18 cellular contexts compared by ENCODE assay signal in the genomic region with DNA sequence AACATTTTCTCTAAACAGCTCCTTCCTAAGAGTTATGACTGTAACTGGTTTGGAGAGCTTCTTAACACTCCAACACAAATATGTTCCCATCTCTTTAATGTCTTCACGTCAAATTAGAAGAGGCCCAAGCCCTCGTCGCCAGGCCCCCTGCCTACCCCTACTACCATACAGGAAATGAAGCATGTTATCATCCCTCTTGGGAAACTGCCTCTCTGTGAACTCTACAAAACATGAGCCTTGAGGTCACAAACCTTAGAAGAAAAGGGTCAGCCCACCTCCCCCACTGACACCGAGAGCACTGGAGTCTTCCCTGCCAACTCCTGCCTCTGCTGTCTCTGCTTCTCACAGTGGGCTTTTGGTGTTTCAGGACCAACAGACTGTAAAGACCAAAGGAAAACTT.
DNase-seq lines count a peak whose midpoint lies in the region; ATAC-seq, FAIRE-seq and TF ChIP-seq lines count a peak whose summit lies in the region.
"Had no signal": no experiment of that assay in that cellular context is flagged by ENCODE, and none has a peak within 500 bp of the region (broad histone marks: within the 10 kb centered on the region; RNA-seq: fewer than 3 reads in every experiment).

No MANE protein-coding gene starts in this region.

- no peaks in the 10 kb centered on the region for H3K79me2 ChIP-seq in HepG2 (ENCODE audit: insufficient read depth, low read length)

- no peak for TF ChIP-seq EP300 in HepG2 (IDR thresholded peaks at IDR 0.05; ENCODE audit: low read depth in 2 of 2, low read length in 2 of 2)
- TF ChIP-seq EP300 in HepG2 (CRISPR knock-in tag; IDR thresholded peaks at IDR 0.05; ENCODE audit: borderline replicate concordance), result no peak

- DNase-seq in HepG2 (ENCODE audit: low spot score) (no peak), right lobe of liver (no peak), SW480 (ENCODE audit: low spot score) (peak; percentile 24), left kidney (ENCODE audit: low read depth, low spot score) (peak; percentile 68), activated gamma-delta T cell treated with Interleukin-2 at 50 U/mL for 16 hours (no peak)
- no peak for DNase-seq in effector memory CD8-positive, alpha-beta T cell
- DNase-seq: activated T-cell treated with anti-CD3 and anti-CD28 coated beads, Interleukin-2, amount 50 U/mL, for 4 hours; amniotic stem cell; SIG-M5; T-helper 9 cell had no signal

- peaks cover 6% of the 10 kb centered on the region for H3K36me3 Mint-ChIP-seq in effector memory CD8-positive, alpha-beta T cell (ENCODE audit: insufficient read depth)

- no TSS peak for BruUV-seq in HepG2 (replicated peaks; lab: Mats Ljungman, UMichigan)

- H3K4me3 ChIP-seq in HepG2 (replicated peaks in 1 of 3; ENCODE audit: insufficient read depth in 1 of 3, low read depth in 2 of 3, low read length in 3 of 3), result no peak overlapping the region
- no peak overlapping the region for H3K4me3 ChIP-seq in right lobe of liver
- H3K4me3 ChIP-seq: prostate gland had no signal

- 93% methylated on average over 4 of the region's 4 CpGs for WGBS in HepG2 (ENCODE audit: low lambda C conversion rate)
- WGBS in right lobe of liver (ENCODE audit: insufficient coverage, low coverage, low lambda C conversion rate, missing lambda C conversion rate), result 64% methylated on average over 4 of the region's 4 CpGs

- no peaks in the 10 kb centered on the region for H3K9me3 Mint-ChIP-seq in effector memory CD8-positive, alpha-beta T cell
- H3K9me3 Mint-ChIP-seq: activated T-cell treated with anti-CD3 and anti-CD28 coated beads, Interleukin-2, amount 50 U/mL, for 4 hours; central memory CD8-positive, alpha-beta T cell; stimulated activated naive CD8-positive, alpha-beta T cell treated with anti-CD3 and anti-CD28 coated beads, Interleukin-15, Interleukin-2, amounts not matched to agents 100 ng/mL and 50 ng/mL, for 24 hours had no signal

- TF ChIP-seq POLR2A in HepG2 (IDR thresholded peaks at IDR 0.05; ENCODE audit: insufficient read depth in 1 of 2, low read depth in 2 of 2, low read length in 2 of 2), result no peak
- no peak for TF ChIP-seq POLR2A in right lobe of liver (IDR thresholded peaks at IDR 0.05)

- CTCF ChIA-PET in HepG2 (lab: Yijun Ruan, JAX; ENCODE audit: low intra/inter-chr PET ratio, low total read pairs), result no interaction called here

- no peak overlapping the region for H2AFZ ChIP-seq in HepG2 (ENCODE audit: low read length)

- no peak overlapping the region for H3K27ac Mint-ChIP-seq in effector memory CD8-positive, alpha-beta T cell

- ATAC-seq in HepG2 (no peak), right lobe of liver (no peak), HG03095 (IDR thresholded peaks at IDR 0.05; ENCODE audit: unreplicated experiment) (no peak), HG03520 (IDR thresholded peaks at IDR 0.05; ENCODE audit: unreplicated experiment) (no peak)
- ATAC-seq in effector memory CD8-positive, alpha-beta T cell (replicated peaks), result no peak
- ATAC-seq: activated T-cell treated with anti-CD3 and anti-CD28 coated beads, Interleukin-2, amount 50 U/mL, for 4 hours; left lobe of liver had no signal

- peak overlapping the region; percentile 75 for H3K27ac ChIP-seq in HepG2 (ENCODE audit: extremely low read length, insufficient read depth, low read length)
- H3K27ac ChIP-seq in right lobe of liver, result no peak overlapping the region
- H3K27ac ChIP-seq: prostate gland had no signal

- peak overlapping the region; percentile 11; the same call in 1 of the 2 replicates for H3K9ac ChIP-seq in HepG2 (ENCODE audit: insufficient read depth, low read depth, low read length)

- TF ChIP-seq CTCF in HepG2 (CRISPR knock-in tag; IDR thresholded peaks at IDR 0.05) (no peak), right lobe of liver (IDR thresholded peaks at IDR 0.05) (no peak)

- no peaks in the 10 kb centered on the region for H3K9me3 ChIP-seq in HepG2 (ENCODE audit: low read length)
- no peaks in the 10 kb centered on the region for H3K9me3 ChIP-seq in right lobe of liver
- H3K9me3 ChIP-seq: prostate gland had no signal

- in situ Hi-C loops in HepG2 (cut with HindIII; ENCODE audit: extremely low pct_ligation_motif_present, low pct_unique_long_range_greater_than_20kb), result no loop called here

- peaks cover 0 to 17% of the 10 kb centered on the region in 2 donors for H3K4me1 Mint-ChIP-seq in effector memory CD8-positive, alpha-beta T cell (ENCODE audit: low read depth in 2 of 2)
- H3K4me1 Mint-ChIP-seq: central memory CD8-positive, alpha-beta T cell had no signal

- POLR2A ChIA-PET in HepG2 (lab: Yijun Ruan, JAX), result interaction anchor here (1.4 kb wide), 1 partner anchor 243 kb away, joined by 12 read pairs; a partner anchor contains a TSS

- intact Hi-C loops in HepG2 (cut with micrococcal nuclease; ENCODE audit: unreplicated experiment), result loop anchor here (2.0 to 5.0 kb wide), 2 partner anchors 53 to 243 kb away; a partner anchor contains a TSS
- intact Hi-C loops in right lobe of liver (cut with DNase I), result no loop called here

- no peaks in the 10 kb centered on the region for H4K20me1 ChIP-seq in HepG2 (ENCODE audit: insufficient read depth, low read length)

- H3K4me2 ChIP-seq in HepG2 (ENCODE audit: low read depth, low read length), result no peak overlapping the region

- H3K4me3 Mint-ChIP-seq in effector memory CD8-positive, alpha-beta T cell, result no peak overlapping the region
- H3K4me3 Mint-ChIP-seq: activated T-cell treated with anti-CD3 and anti-CD28 coated beads, Interleukin-2, amount 50 U/mL, for 4 hours; central memory CD8-positive, alpha-beta T cell; stimulated activated naive CD8-positive, alpha-beta T cell treated with anti-CD3 and anti-CD28 coated beads, Interleukin-15, Interleukin-2, amounts not matched to agents 100 ng/mL and 50 ng/mL, for 24 hours had no signal

- TF ChIP-seq RAD21 in HepG2 (CRISPR knock-in tag; IDR thresholded peaks at IDR 0.05), result no peak

- H3K27me3 ChIP-seq in HepG2 (ENCODE audit: control insufficient read depth in 1 of 2, insufficient read depth in 2 of 2, low read length in 2 of 2) (no peaks in the 10 kb centered on the region), right lobe of liver (no peaks in the 10 kb centered on the region)

- no peak for FAIRE-seq in HepG2 (lab: Jason Lieb, UNC)
- FAIRE-seq: G401.6, GM12892 had no signal

- H3K4me1 ChIP-seq in HepG2 (ENCODE audit: insufficient read depth, low read length) (peaks cover 94% of the 10 kb centered on the region), right lobe of liver (peaks cover 0 to 11% (median 3%) of the 10 kb centered on the region in 4 donors)
- H3K4me1 ChIP-seq: prostate gland had no signal

- H3K36me3 ChIP-seq in HepG2 (replicated peaks in 1 of 2; ENCODE audit: control insufficient read depth in 1 of 2, insufficient read depth in 2 of 2, low read length in 2 of 2) (no peaks in the 10 kb centered on the region), right lobe of liver (no peaks in the 10 kb centered on the region)
- H3K36me3 ChIP-seq: prostate gland had no signal

- H3K27me3 Mint-ChIP-seq in effector memory CD8-positive, alpha-beta T cell, result peaks cover 0 to 12% of the 10 kb centered on the region in 2 donors
- H3K27me3 Mint-ChIP-seq: central memory CD8-positive, alpha-beta T cell; stimulated activated naive CD8-positive, alpha-beta T cell treated with anti-CD3 and anti-CD28 coated beads, Interleukin-15, Interleukin-2, amounts not matched to agents 100 ng/mL and 50 ng/mL, for 24 hours had no signal

TF ChIP-seq in HepG2, 621 proteins besides CTCF, POLR2A, EP300 and RAD21:
- 0 out of 2 replicates have a peak, but pooled peaks have one; percentile 21 for TF ChIP-seq ARID2 (CRISPR knock-in tag; IDR thresholded peaks at IDR 0.05; ENCODE audit: borderline replicate concordance)
- TF ChIP-seq TCF12 (IDR thresholded peaks at IDR 0.05), result no peak
- no peak for TF ChIP-seq TCF12 (CRISPR knock-in tag; IDR thresholded peaks at IDR 0.05)

Comparison
In these comparisons a context has a peak if more than half of its experiments do, and no peak if none do; other contexts are left out.
1. DNase-seq: peak in SW480 (single experiment) and left kidney (single experiment); none in HepG2 (single experiment), right lobe of liver (0 of 3), effector memory CD8-positive, alpha-beta T cell (0 of 3) and activated gamma-delta T cell treated with Interleukin-2 at 50 U/mL for 16 hours (single experiment).